ENCODE assay signal across 8 cellular contexts in the genomic region with DNA sequence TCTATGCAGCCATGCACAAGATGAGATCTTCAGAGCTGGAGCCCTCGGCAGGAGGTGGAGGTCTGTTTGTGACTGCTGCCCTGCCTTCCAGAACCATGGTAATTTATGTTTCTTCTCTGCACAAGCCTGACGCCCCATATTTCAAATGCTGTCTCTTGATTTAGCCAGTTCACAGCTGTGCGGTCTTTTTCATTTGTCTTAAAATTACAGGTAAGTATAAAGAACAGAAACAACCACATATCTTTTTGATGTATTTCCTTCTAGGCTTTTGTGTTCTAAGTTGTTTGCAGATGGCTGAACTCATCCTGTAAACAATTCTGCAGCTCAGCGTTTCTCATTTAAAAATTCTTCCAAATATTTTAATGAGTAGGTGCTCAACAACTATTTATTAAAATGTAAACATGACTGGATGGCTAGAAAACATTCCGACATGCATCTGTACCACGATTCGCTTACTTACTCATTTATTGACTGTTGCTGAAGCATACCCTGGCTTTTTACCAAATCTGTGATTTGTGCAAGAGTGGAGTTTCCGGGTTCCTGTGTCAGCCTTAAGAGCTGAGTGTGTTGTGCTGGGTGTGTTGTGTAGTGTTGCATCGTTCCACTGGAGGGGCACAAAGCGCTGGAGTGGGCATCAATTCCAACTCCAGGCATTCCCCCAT. TPM values are rescaled to one million over a fixed set of nuclear protein-coding genes. Genes with fewer than 3 reads are reported as not detected.
A peak's percentile ranks its signal among the peaks of the same experiment; 100 is the strongest.
DNase-seq lines count a peak whose midpoint lies in the region; ATAC-seq and TF ChIP-seq lines count a peak whose summit lies in the region.

No MANE protein-coding gene starts in this region.

- WGBS in sigmoid colon, 2 donors, result 49 to 58% methylated on average over 10 of the region's 10 CpGs

- no peaks in the 10 kb centered on the region for H3K27me3 Mint-ChIP-seq in activated CD4-positive, alpha-beta T cell treated with anti-CD3 and anti-CD28 coated beads, Interleukin-2, amount 10 ng/mL, durations not matched to agents 24 days and 14 days

- peak; percentile 22 for DNase-seq in AG08395 (ENCODE audit: low spot score)
- peak; percentile 80 for DNase-seq in activated CD4-positive, alpha-beta T cell treated with anti-CD3 and anti-CD28 coated beads, Interleukin-2, amount 10 ng/mL, durations not matched to agents 24 days and 14 days
- peak; percentile 87 for DNase-seq in fibroblast of villous mesenchyme (ENCODE audit: low read depth)
- DNase-seq in sigmoid colon, result no peak
- DNase-seq in NCI-H524 (lab: John Stamatoyannopoulos, UW), result no peak
- no peak for DNase-seq in ascending aorta (ENCODE audit: low spot score in 2 of 2)

- intact Hi-C loops in activated CD4-positive, alpha-beta T cell treated with anti-CD3 and anti-CD28 coated beads, Interleukin-2, amount 10 ng/mL, durations not matched to agents 24 days and 14 days (cut with micrococcal nuclease), result loop anchor here (1.0 to 10.0 kb wide), 7 partner anchors 9 to 351 kb away; no protein-coding TSS in a partner anchor
- intact Hi-C loops in sigmoid colon (cut with DNase I), result no loop called here
- intact Hi-C loops in ascending aorta (cut with DNase I), result loop anchor here (5.0 kb wide), 1 partner anchor 57 kb away; a partner anchor contains a TSS

- TF ChIP-seq CTCF in fibroblast of villous mesenchyme (IDR thresholded peaks at IDR 0.05; ENCODE audit: insufficient read depth, low read depth, low read length), result peak; percentile 14
- no peak for TF ChIP-seq CTCF in sigmoid colon (IDR thresholded peaks at IDR 0.05)
- no peak for TF ChIP-seq CTCF in ascending aorta (IDR thresholded peaks at IDR 0.05)

- H3K9me3 ChIP-seq in sigmoid colon (no peaks in the 10 kb centered on the region), ascending aorta (no peaks in the 10 kb centered on the region)

- peak; percentile 36 for ATAC-seq in GM18870 (IDR thresholded peaks at IDR 0.05; ENCODE audit: unreplicated experiment)
- ATAC-seq in GM21367 (IDR thresholded peaks at IDR 0.05; ENCODE audit: unreplicated experiment), result no peak

- no peak for TF ChIP-seq POLR2A in sigmoid colon (IDR thresholded peaks at IDR 0.05)

- H3K9me3 Mint-ChIP-seq in activated CD4-positive, alpha-beta T cell treated with anti-CD3 and anti-CD28 coated beads, Interleukin-2, amount 10 ng/mL, durations not matched to agents 24 days and 14 days, result no peaks in the 10 kb centered on the region

- TF ChIP-seq EP300 in sigmoid colon (IDR thresholded peaks at IDR 0.05), result no peak

- H3K27ac Mint-ChIP-seq in activated CD4-positive, alpha-beta T cell treated with anti-CD3 and anti-CD28 coated beads, Interleukin-2, amount 10 ng/mL, durations not matched to agents 24 days and 14 days, result peak overlapping the region; percentile 90

- H3K4me3 ChIP-seq in fibroblast of villous mesenchyme (ENCODE audit: low read depth, low read length), result no peak overlapping the region
- no peak overlapping the region for H3K4me3 ChIP-seq in sigmoid colon
- no peak overlapping the region for H3K4me3 ChIP-seq in ascending aorta

- peaks cover 88% of the 10 kb centered on the region for H3K4me1 Mint-ChIP-seq in activated CD4-positive, alpha-beta T cell treated with anti-CD3 and anti-CD28 coated beads, Interleukin-2, amount 10 ng/mL, durations not matched to agents 24 days and 14 days

- H3K4me3 Mint-ChIP-seq in activated CD4-positive, alpha-beta T cell treated with anti-CD3 and anti-CD28 coated beads, Interleukin-2, amount 10 ng/mL, durations not matched to agents 24 days and 14 days, result peak overlapping the region; percentile 64

- H3K27ac ChIP-seq in sigmoid colon (no peak overlapping the region), ascending aorta (peak overlapping the region in 1 of 2 donors; percentile 66)

- peaks cover 25% of the 10 kb centered on the region for H3K36me3 Mint-ChIP-seq in activated CD4-positive, alpha-beta T cell treated with anti-CD3 and anti-CD28 coated beads, Interleukin-2, amount 10 ng/mL, durations not matched to agents 24 days and 14 days (ENCODE audit: low read depth)

- H3K36me3 ChIP-seq in sigmoid colon (no peaks in the 10 kb centered on the region), ascending aorta (no peaks in the 10 kb centered on the region)

- H3K4me1 ChIP-seq in sigmoid colon (peaks cover 0 to 3% (median 0%) of the 10 kb centered on the region in 4 donors), ascending aorta (peaks cover 0 to 23% of the 10 kb centered on the region in 2 donors)

- H3K27me3 ChIP-seq in sigmoid colon, result no peaks in the 10 kb centered on the region
- no peaks in the 10 kb centered on the region for H3K27me3 ChIP-seq in ascending aorta

RNA-seq across cellular contexts. Expression of a gene that starts 58.9 kb away (rescaled TPM):
- 94.6 and 101 TPM in 2 replicates for total RNA-seq in activated CD4-positive, alpha-beta T cell treated with anti-CD3 and anti-CD28 coated beads, Interleukin-2, amount 10 ng/mL, durations not matched to agents 24 days and 14 days
- total RNA-seq in fibroblast of villous mesenchyme (35.8 and 66.7 TPM in 2 replicates), sigmoid colon (10 to 100 TPM; 16.6 to 23.2 (median 20.4) TPM), ascending aorta (34.9 TPM)
- 10 to 100 TPM in 1 of 3 donors, 1 to 10 TPM in 2; 7.2 to 17.8 (median 7.2) TPM for polyA plus RNA-seq in sigmoid colon

Comparison
In these comparisons a context has a peak if more than half of its experiments do, and no peak if none do; other contexts are left out.
1. DNase-seq: peak in AG08395 (single experiment), activated CD4-positive, alpha-beta T cell treated with anti-CD3 and anti-CD28 coated beads, Interleukin-2, amount 10 ng/mL, durations not matched to agents 24 days and 14 days (single experiment) and fibroblast of villous mesenchyme (single experiment); none in sigmoid colon (single experiment), NCI-H524 (0 of 2) and ascending aorta (0 of 2).